ENCODE assay signal across 8 cellular contexts in the genomic region with DNA sequence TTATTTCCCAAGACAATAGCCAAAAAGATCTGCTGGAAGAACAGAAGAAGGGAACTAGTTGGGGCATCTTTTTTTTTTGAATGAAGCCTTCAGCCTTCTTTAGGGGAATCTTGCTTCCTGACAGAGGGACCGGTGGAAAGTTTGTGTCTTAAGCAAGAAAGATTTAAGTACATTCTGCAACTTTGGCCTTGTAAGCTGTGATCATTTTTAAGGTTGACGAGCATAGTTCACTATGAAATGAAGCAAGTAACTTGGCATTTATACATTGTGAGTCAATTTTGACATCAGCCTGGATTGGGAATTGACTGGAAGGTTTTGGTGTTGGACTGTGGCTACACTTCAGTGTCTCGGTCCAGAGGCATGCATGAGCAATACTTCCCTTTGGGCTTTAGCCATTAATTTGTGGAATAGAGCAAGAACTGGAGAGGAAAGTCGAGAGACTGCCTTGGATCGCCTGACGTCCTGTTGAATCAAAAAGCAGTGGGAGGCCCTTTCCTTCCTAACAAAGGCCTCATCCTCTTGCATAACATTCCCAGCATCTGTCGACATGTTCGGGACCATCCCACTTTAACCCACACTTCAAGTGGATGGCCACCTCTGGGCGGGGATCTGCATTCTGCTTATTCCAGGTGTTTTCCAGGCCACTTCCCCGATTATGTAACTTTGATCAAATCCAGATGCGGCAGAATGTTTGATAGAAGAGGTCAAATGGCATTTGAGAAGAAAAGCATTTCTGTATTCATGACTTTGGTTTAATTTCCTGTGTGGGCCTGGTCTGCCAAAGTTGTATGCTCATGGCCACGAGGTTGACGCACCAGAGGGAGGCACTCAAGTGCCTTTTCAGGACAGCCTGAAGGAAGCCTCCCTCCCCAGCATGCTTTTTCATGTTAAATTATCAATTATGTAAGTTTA. TPM values are rescaled to one million over a fixed set of nuclear protein-coding genes. Genes with fewer than 3 reads are reported as not detected.
DNase-seq lines count a peak whose midpoint lies in the region; ATAC-seq and TF ChIP-seq lines count a peak whose summit lies in the region.

No MANE protein-coding gene starts in this region.

- peaks cover 55% of the 10 kb centered on the region for H3K4me1 Mint-ChIP-seq in GM23338

- no peaks in the 10 kb centered on the region for H3K9me3 ChIP-seq in left ventricle myocardium inferior (replicated peaks)

- POLR2A ChIA-PET in HEK293T (lab: Yijun Ruan, JAX) = no interaction called here

- ATAC-seq in GM23338 (peak; percentile 74), HG02642 (IDR thresholded peaks at IDR 0.05; ENCODE audit: poor library complexity, unreplicated experiment) (no peak), GM21825 (IDR thresholded peaks at IDR 0.05; ENCODE audit: unreplicated experiment) (no peak)

- peaks cover 30% of the 10 kb centered on the region for H4K20me1 ChIP-seq in GM23338 (replicated peaks; ENCODE audit: insufficient read depth)

- TF ChIP-seq CTCF in GM23338 (conservative IDR thresholded peaks at IDR 0.05; ENCODE audit: low read depth in 2 of 2) (peak; percentile 45 to 57), left ventricle myocardium inferior (IDR thresholded peaks at IDR 0.05; ENCODE audit: borderline replicate concordance) (no peak)

- peaks cover 94% of the 10 kb centered on the region for H3K79me2 ChIP-seq in GM23338 (replicated peaks; ENCODE audit: insufficient read depth)

- peaks cover 5% of the 10 kb centered on the region for H3K36me3 Mint-ChIP-seq in GM23338 (ENCODE audit: low read depth)

- intact Hi-C loops in left ventricle myocardium inferior (cut with micrococcal nuclease) (no loop called here), posterior cingulate gyrus (cut with DNase I) (loop anchor here (1.0 kb wide), 1 partner anchor 12 kb away; a partner anchor contains a TSS)

- H3K27ac ChIP-seq in GM23338 (ENCODE audit: low read depth) (peak overlapping the region; percentile 96), left ventricle myocardium inferior (replicated peaks) (peak overlapping the region; percentile 96)

- H3K27me3 ChIP-seq in GM23338 (ENCODE audit: insufficient read depth) = no peaks in the 10 kb centered on the region
- no peaks in the 10 kb centered on the region for H3K27me3 ChIP-seq in left ventricle myocardium inferior (ENCODE audit: low read depth)

- H3K4me2 ChIP-seq in GM23338 = peak overlapping the region; percentile 47

- H3K9me2 ChIP-seq in GM23338 (ENCODE audit: insufficient read depth) = no peaks in the 10 kb centered on the region

- DNase-seq in GM23338 (ENCODE audit: low spot score) (peak; percentile 86), amniotic epithelial cell (ENCODE audit: low read depth) (peak; percentile 99), left ventricle myocardium inferior (peak; percentile 71), retina (peak; percentile 46), posterior cingulate gyrus (no peak), HEK293T (ENCODE audit: extremely low spot score) (no peak)

- no peak overlapping the region for H2AFZ ChIP-seq in GM23338

- H3K27me3 Mint-ChIP-seq in GM23338 (ENCODE audit: insufficient read depth, low read depth, poor library complexity) = peaks cover 5% of the 10 kb centered on the region

- peaks cover 63% of the 10 kb centered on the region for H3K4me1 ChIP-seq in GM23338 (ENCODE audit: insufficient read depth)
- H3K4me1 ChIP-seq in left ventricle myocardium inferior = peaks cover 80% of the 10 kb centered on the region

- peaks cover 9% of the 10 kb centered on the region; the same call in 1 of the 2 replicates for H3F3A ChIP-seq in GM23338 (replicated peaks; ENCODE audit: low read depth)

- H3K9me3 Mint-ChIP-seq in GM23338 = no peaks in the 10 kb centered on the region

- no peak overlapping the region for H3K4me3 Mint-ChIP-seq in GM23338

- CTCF ChIA-PET in HEK293T (lab: Yijun Ruan, JAX) = interaction anchor here (1.6 to 2.4 kb wide), 2 partner anchors 17 to 77 kb away, joined by 4 to 7 read pairs; no protein-coding TSS in a partner anchor

- no peaks in the 10 kb centered on the region for H3K36me3 ChIP-seq in GM23338 (ENCODE audit: insufficient read depth)
- H3K36me3 ChIP-seq in left ventricle myocardium inferior = no peaks in the 10 kb centered on the region

- H3K4me3 ChIP-seq in GM23338 = peak overlapping the region; percentile 5; the same call in 1 of the 2 replicates
- peak overlapping the region; percentile 5 for H3K4me3 ChIP-seq in left ventricle myocardium inferior

- peak overlapping the region; percentile 93 for H3K27ac Mint-ChIP-seq in GM23338

TF ChIP-seq in GM23338, 12 proteins besides CTCF, POLR2A, EP300 and RAD21 (continues in another document):
- TF ChIP-seq JUNB (IDR thresholded peaks at IDR 0.05; ENCODE audit: unreplicated experiment) = no peak

TF ChIP-seq in HEK293T, 16 proteins besides CTCF, POLR2A, EP300 and RAD21:
- TF ChIP-seq LEF1 (IDR thresholded peaks at IDR 0.05; ENCODE audit: borderline replicate concordance) = no peak
- no peak for TF ChIP-seq BHLHE40 (IDR thresholded peaks at IDR 0.05; ENCODE audit: borderline replicate concordance)
- TF ChIP-seq, protein P1, sequence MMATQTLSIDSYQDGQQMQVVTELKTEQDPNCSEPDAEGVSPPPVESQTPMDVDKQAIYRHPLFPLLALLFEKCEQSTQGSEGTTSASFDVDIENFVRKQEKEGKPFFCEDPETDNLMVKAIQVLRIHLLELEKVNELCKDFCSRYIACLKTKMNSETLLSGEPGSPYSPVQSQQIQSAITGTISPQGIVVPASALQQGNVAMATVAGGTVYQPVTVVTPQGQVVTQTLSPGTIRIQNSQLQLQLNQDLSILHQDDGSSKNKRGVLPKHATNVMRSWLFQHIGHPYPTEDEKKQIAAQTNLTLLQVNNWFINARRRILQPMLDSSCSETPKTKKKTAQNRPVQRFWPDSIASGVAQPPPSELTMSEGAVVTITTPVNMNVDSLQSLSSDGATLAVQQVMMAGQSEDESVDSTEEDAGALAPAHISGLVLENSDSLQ (IDR thresholded peaks at IDR 0.05) = no peak
- TF ChIP-seq FOXK2 (IDR thresholded peaks at IDR 0.05) = no peak
- TF ChIP-seq ELF4 (IDR thresholded peaks at IDR 0.05) = no peak
- TF ChIP-seq ZNF384 (IDR thresholded peaks at IDR 0.05) = no peak
- no peak for TF ChIP-seq SUZ12 (IDR thresholded peaks at IDR 0.05)
- TF ChIP-seq TARDBP (IDR thresholded peaks at IDR 0.05) = no peak
- no peak for TF ChIP-seq FOXA1 (IDR thresholded peaks at IDR 0.05)
- no peak for TF ChIP-seq L3MBTL2 (conservative IDR thresholded peaks at IDR 0.05)
- TF ChIP-seq CTBP1 (IDR thresholded peaks at IDR 0.05; ENCODE audit: borderline replicate concordance) = no peak
- no peak for TF ChIP-seq NFRKB (IDR thresholded peaks at IDR 0.05)
- TF ChIP-seq FOXM1 (IDR thresholded peaks at IDR 0.05; ENCODE audit: borderline replicate concordance) = no peak
- TF ChIP-seq ARNT (IDR thresholded peaks at IDR 0.05) = no peak
- no peak for TF ChIP-seq HDGF (IDR thresholded peaks at IDR 0.05; ENCODE audit: borderline replicate concordance)
- TF ChIP-seq SP1 (IDR thresholded peaks at IDR 0.05) = no peak

RNA-seq across cellular contexts. Expression of a gene that starts 12.5 kb away (rescaled TPM):
- 80.4 and 85.1 TPM in 2 replicates for total RNA-seq in GM23338 (2014; rRNA removed; shearing (Covaris generic))
- 20.7 and 23.4 TPM in 2 replicates for polyA plus RNA-seq in GM23338 (2016; fragmentation: Nextera tagmentation; extraction: Ambion mirVana)
- total RNA-seq in left ventricle myocardium inferior = 30.7 TPM

RNA-seq across cellular contexts. Expression of a gene that starts 49.0 kb away (rescaled TPM):
- total RNA-seq in GM23338 (2014; rRNA removed; shearing (Covaris generic)) = not detected in 2 replicates
- polyA plus RNA-seq in GM23338 (2016; fragmentation: Nextera tagmentation; extraction: Ambion mirVana) = not detected in 2 replicates
- total RNA-seq in left ventricle myocardium inferior = not detected

Comparison
In these comparisons a context has a peak if more than half of its experiments do, and no peak if none do; other contexts are left out.
1. DNase-seq: peak in GM23338 (single experiment), amniotic epithelial cell (single experiment), left ventricle myocardium inferior (single experiment) and retina (single experiment); none in posterior cingulate gyrus (0 of 10) and HEK293T (single experiment).